18 cellular contexts compared by ENCODE assay signal in the genomic region with DNA sequence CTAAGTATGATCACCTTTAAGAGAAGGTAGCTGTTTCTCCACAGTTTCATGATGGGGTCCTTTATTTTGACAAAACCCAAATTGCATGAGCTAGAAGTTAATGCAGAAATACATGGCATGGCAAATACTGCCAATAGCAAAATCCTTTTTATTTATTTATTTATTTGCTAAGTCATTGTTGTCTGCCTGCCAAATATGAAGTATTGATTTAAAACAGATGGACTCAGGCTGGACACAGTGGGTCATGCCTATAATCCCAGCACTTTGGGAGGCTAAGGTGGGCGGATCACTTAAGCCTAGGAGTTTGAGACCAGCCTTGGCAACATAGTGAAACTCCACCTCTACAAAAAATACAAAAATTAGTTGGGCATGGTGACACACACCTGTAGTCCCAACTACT. TPM values are rescaled to one million over a fixed set of nuclear protein-coding genes. Genes with fewer than 3 reads are reported as not detected.
"Had no signal": no experiment of that assay in that cellular context is flagged by ENCODE, and none has a peak within 500 bp of the region (broad histone marks: within the 10 kb centered on the region; RNA-seq: fewer than 3 reads in every experiment).

No MANE protein-coding gene starts in this region.

- H3K4me1 ChIP-seq: left lung, neural progenitor cell, suprapubic skin had no signal

- H3K27me3 ChIP-seq: hepatocyte, left lung, neural progenitor cell, right lobe of liver, suprapubic skin had no signal

- FAIRE-seq: endothelial cell of umbilical vein, keratinocyte had no signal

- H3K9me3 ChIP-seq: left lung, right lobe of liver, suprapubic skin had no signal

- H3K4me3 ChIP-seq: hepatocyte, left lung, neural progenitor cell, right lobe of liver, suprapubic skin had no signal

- DNase-seq: activated naive CD4-positive, alpha-beta T cell treated with Interleukin-2 at 50 U/mL for 16 hours; activated T-cell treated with anti-CD3 and anti-CD28 coated beads for 4 hours; aorta; cortex of kidney; effector CD8-positive, alpha-beta T cell; left lung; mammary epithelial cell; naive B cell; right lobe of liver had no signal

- ATAC-seq: activated T-helper 17 cell treated with anti-CD3 and anti-CD28 coated beads, Interleukin-2, amount 50 U/mL, for 72 hours; left lung had no signal

- H3K27ac ChIP-seq: hepatocyte, left lung, neural progenitor cell, right lobe of liver, suprapubic skin had no signal

RNA-seq across cellular contexts. Expression of a gene that starts 52.4 kb away (rescaled TPM):
- total RNA-seq: endothelial cell of umbilical vein, fibroblast of lung, osteocyte, pulmonary artery endothelial cell had no signal
